In the genomic region with DNA sequence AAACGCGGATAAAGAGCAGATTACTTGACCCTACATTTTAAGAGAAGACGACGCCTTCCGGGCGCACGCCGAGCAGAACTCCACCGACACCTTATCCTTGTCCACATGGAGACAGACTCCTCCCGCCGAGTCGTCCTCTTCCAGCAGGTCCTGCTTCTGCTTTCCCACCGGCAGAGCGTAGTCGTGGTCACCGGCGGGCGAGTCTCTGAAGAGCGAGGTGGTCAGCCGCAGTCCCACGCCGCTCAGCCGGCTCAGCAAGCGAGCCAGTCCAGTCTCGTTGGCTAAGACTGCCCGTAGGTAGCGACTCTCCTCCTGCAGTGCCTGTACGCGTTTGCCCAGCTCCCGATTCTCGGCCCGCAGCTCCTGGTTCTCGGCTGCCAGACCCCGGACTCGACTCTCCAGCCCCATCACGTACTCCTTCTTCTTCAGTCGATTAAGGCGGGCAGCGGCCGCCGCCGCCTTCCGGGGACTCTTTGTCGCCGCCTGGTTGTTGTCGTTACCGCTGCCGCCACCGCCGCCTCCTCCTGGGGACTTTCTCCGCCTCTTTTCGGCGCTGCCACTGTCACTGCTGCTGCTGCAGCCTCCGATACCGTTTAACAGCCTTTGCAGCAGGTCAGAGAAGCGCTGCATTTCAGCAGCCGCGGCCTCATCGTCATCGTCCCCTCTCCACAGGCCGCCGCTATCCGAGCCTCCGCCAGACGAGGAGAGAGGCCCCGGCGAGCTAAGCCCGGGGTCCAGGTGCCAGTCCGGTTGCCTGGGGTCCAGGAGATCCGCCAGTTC, we compare ENCODE assay signal across 1 cellular context.
A peak's percentile ranks its signal among the peaks of the same experiment; 100 is the strongest.
TF ChIP-seq lines count a peak whose summit lies in the region.

No MANE protein-coding gene starts in this region.

TF ChIP-seq in WTC11, 78 proteins besides CTCF, POLR2A, EP300 and RAD21 (continued from another document):
- TF ChIP-seq ARID4B (CRISPR knock-in tag; IDR thresholded peaks at IDR 0.05; ENCODE audit: borderline replicate concordance) (peak; percentile 42; the same call in 1 of the 2 replicates), AR (CRISPR knock-in tag; IDR thresholded peaks at IDR 0.05) (no peak)
TF ChIP-seq in WTC11: peak in this region for 4.
